In the genomic region with DNA sequence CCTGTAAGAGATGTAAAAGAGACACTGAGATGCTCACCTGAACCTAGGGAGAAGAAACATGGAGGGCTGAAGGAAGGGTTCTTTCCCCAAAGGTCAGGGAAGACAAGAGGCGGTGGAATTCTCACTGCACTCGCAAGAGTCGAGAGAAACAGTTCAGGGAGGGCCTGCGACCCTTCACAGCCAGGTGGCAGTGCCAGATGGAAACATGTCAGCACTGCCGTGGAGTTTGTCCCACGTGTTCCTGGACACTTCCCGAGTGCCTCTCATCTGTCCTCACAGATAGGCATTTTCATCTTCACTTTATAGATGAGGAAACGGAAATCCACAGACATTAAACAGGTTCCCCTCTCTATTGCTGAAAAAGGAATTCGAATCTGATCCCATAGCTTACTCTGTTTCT, we compare ENCODE assay signal across 17 cellular contexts.
DNase-seq lines count a peak whose midpoint lies in the region; ATAC-seq and TF ChIP-seq lines count a peak whose summit lies in the region.
"Had no signal": no experiment of that assay in that cellular context is flagged by ENCODE, and none has a peak within 500 bp of the region (broad histone marks: within the 10 kb centered on the region; RNA-seq: fewer than 3 reads in every experiment).

No MANE protein-coding gene starts in this region.

- peaks cover 48% of the 10 kb centered on the region for H3F3A ChIP-seq in GM23248 (ENCODE audit: insufficient read depth)

- H3K4me3 ChIP-seq in GM23248, result no peak overlapping the region
- H3K4me3 ChIP-seq in endodermal cell (ENCODE audit: low read length), result no peak overlapping the region
- no peak overlapping the region for H3K4me3 ChIP-seq in osteoblast (ENCODE audit: insufficient read depth, low read length)
- H3K4me3 ChIP-seq: gastrocnemius medialis, GM12878 had no signal

- no peaks in the 10 kb centered on the region for H3K9me3 ChIP-seq in GM23248 (ENCODE audit: low read depth)
- no peaks in the 10 kb centered on the region for H3K9me3 ChIP-seq in endodermal cell (ENCODE audit: control insufficient read depth, low read length)
- no peaks in the 10 kb centered on the region for H3K9me3 ChIP-seq in osteoblast (ENCODE audit: low read depth, low read length)
- H3K9me3 ChIP-seq: gastrocnemius medialis had no signal

- 55 to 64% methylated on average over 9 of the region's 9 CpGs for WGBS in GM23248 (ENCODE audit: low coverage in 1 of 2, low lambda C conversion rate in 2 of 2, missing lambda C conversion rate in 2 of 2), 2 experiments
- WGBS in endodermal cell (ENCODE audit: insufficient coverage in 1 of 2, insufficient read length in 1 of 2), 2 experiments, result 89 to 93% methylated on average over 7 to 9 of the region's 9 CpGs

- ATAC-seq in GM21825 (IDR thresholded peaks at IDR 0.05; ENCODE audit: unreplicated experiment), result no peak
- ATAC-seq: gastrocnemius medialis, GM12878 had no signal

- in situ Hi-C loops in GM23248 (cut with MboI), result no loop called here

- peaks cover 77% of the 10 kb centered on the region for H3K36me3 Mint-ChIP-seq in endodermal cell (ENCODE audit: low read depth)

- H3K27ac Mint-ChIP-seq in endodermal cell, result peak overlapping the region; percentile 46
- H3K27ac Mint-ChIP-seq: activated naive CD4-positive, alpha-beta T cell treated with anti-CD3 and anti-CD28 coated beads for 36 hours had no signal

- H3K36me3 ChIP-seq in GM23248 (ENCODE audit: low read depth) (peaks cover 58% of the 10 kb centered on the region), endodermal cell (ENCODE audit: control insufficient read depth, insufficient read depth, low read length) (peaks cover 67% of the 10 kb centered on the region), osteoblast (ENCODE audit: insufficient read depth, low read length) (peaks cover 53% of the 10 kb centered on the region)

- no peaks in the 10 kb centered on the region for H3K27me3 Mint-ChIP-seq in endodermal cell (ENCODE audit: insufficient read depth)
- H3K27me3 Mint-ChIP-seq: CD8-positive, alpha-beta memory T cell had no signal

- H4K20me1 ChIP-seq in GM23248 (ENCODE audit: insufficient read depth) (0 out of 2 replicates have a peak, but pooled peaks cover 2% of the 10 kb centered on the region), osteoblast (ENCODE audit: insufficient read depth, low read length) (no peaks in the 10 kb centered on the region)

- H3K4me1 ChIP-seq in GM23248 (ENCODE audit: insufficient read depth), result peaks cover 20% of the 10 kb centered on the region
- H3K4me1 ChIP-seq in endodermal cell (ENCODE audit: control insufficient read depth, insufficient read depth, low read length), result peaks cover 4% of the 10 kb centered on the region
- peaks cover 21% of the 10 kb centered on the region for H3K4me1 ChIP-seq in osteoblast (ENCODE audit: insufficient read depth, low read length)
- H3K4me1 ChIP-seq: gastrocnemius medialis had no signal

- H3K9me3 Mint-ChIP-seq in endodermal cell, result peaks cover 2% of the 10 kb centered on the region
- H3K9me3 Mint-ChIP-seq: activated naive CD4-positive, alpha-beta T cell treated with anti-CD3 and anti-CD28 coated beads for 36 hours; CD8-positive, alpha-beta memory T cell had no signal

- H3K9me2 ChIP-seq in GM23248 (ENCODE audit: insufficient read depth), result no peaks in the 10 kb centered on the region

- peaks cover 67% of the 10 kb centered on the region for H3K79me2 ChIP-seq in GM23248 (ENCODE audit: insufficient read depth)
- H3K79me2 ChIP-seq in osteoblast (ENCODE audit: insufficient read depth, low read length), result peaks cover 9% of the 10 kb centered on the region

- peaks cover 9% of the 10 kb centered on the region for H3K4me1 Mint-ChIP-seq in endodermal cell

- H3K4me2 ChIP-seq in GM23248 (ENCODE audit: unreplicated experiment), result peak overlapping the region; percentile 73
- no peak overlapping the region for H3K4me2 ChIP-seq in osteoblast (ENCODE audit: insufficient read depth, low read length)
- H3K4me2 ChIP-seq: KMS-11 had no signal

- H2AFZ ChIP-seq in GM23248, result no peak overlapping the region
- no peak overlapping the region for H2AFZ ChIP-seq in osteoblast (ENCODE audit: low read length)

- H3K27me3 ChIP-seq in GM23248 (replicated peaks; ENCODE audit: insufficient read depth) (no peaks in the 10 kb centered on the region), endodermal cell (ENCODE audit: control insufficient read depth, insufficient read depth, low read length, poor library complexity, severe bottlenecking) (no peaks in the 10 kb centered on the region), osteoblast (ENCODE audit: insufficient read depth, low read length) (no peaks in the 10 kb centered on the region)
- H3K27me3 ChIP-seq: gastrocnemius medialis had no signal

- peak; percentile 17 for TF ChIP-seq CTCF in endodermal cell (conservative IDR thresholded peaks at IDR 0.05)
- TF ChIP-seq CTCF in osteoblast (IDR thresholded peaks at IDR 0.05; ENCODE audit: extremely low read depth, low read depth, low read length), result no peak

- peak overlapping the region; percentile 83 for H3K27ac ChIP-seq in GM23248
- H3K27ac ChIP-seq in endodermal cell (ENCODE audit: low read depth, low read length), result no peak overlapping the region
- peak overlapping the region; percentile 84 for H3K27ac ChIP-seq in osteoblast (ENCODE audit: low read depth, low read length)
- H3K27ac ChIP-seq: gastrocnemius medialis, KMS-11 had no signal

- H3K4me3 Mint-ChIP-seq in endodermal cell, result no peak overlapping the region
- H3K4me3 Mint-ChIP-seq: activated naive CD4-positive, alpha-beta T cell treated with anti-CD3 and anti-CD28 coated beads for 36 hours; CD8-positive, alpha-beta memory T cell had no signal

- DNase-seq in GM23248 (no peak), NCI-H2171 (lab: John Stamatoyannopoulos, UW) (peak; percentile 33), endodermal cell (no peak), osteoblast (ENCODE audit: insufficient read length, low spot score, missing footprints) (no peak), NCI-H2081 (lab: John Stamatoyannopoulos, UW) (no peak), putamen (ENCODE audit: low spot score) (no peak)
- DNase-seq: activated naive CD4-positive, alpha-beta T cell treated with anti-CD3 and anti-CD28 coated beads for 36 hours; CD8-positive, alpha-beta memory T cell; gastrocnemius medialis; NCI-H1417 treated with DMSO at 0.1 percent for 48 hours; NCI-H446; occipital lobe; OCI-M1; stimulated activated CD4-positive, alpha-beta T cell treated with anti-CD3 and anti-CD28 coated beads, Interleukin-12 subunit alpha, Interleukin-12 subunit beta, amount 100 ng/mL, for 4 hours had no signal

- H3K9ac ChIP-seq in GM23248 (peak overlapping the region; percentile 62; the same call in 1 of the 2 replicates), endodermal cell (ENCODE audit: extremely low read depth, low read length, poor library complexity, severe bottlenecking) (no peak overlapping the region)
- H3K9ac ChIP-seq: KMS-11 had no signal
